Comparison of ENCODE assay signal across 1 cellular context in the genomic region with DNA sequence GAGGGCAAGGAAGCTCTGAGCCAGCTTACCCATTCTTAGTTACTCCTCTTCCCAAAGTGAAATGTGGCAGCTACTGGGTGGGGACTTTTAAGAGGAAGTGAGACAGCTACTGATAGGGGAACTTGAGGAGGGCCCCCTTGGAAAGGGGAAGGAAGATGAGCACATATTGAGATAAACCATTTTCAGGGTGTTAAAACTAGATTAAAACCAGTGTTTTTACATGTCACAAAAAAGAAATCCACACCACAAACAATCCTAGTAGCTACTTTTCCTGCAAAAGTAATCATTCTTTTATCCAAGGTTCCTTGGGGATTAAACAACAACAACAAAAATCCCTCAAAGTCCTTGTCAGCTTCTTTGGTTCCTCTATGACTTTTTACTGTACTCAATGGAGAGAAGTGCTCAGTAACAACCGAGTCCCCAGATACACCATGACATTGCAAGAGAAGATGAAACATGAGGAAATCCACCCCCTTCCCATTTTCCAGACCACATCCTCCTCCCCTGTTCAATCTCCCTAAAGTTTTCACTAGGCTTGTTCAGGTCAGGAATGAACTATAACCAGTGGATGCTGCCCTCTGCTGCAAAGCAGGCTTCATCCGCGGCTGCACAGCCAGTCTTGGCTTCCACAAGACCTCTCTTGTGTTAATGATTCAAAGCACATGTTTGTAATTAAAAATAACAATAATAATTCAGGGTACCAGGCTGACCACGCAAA.
TF ChIP-seq lines count a peak whose summit lies in the region.

No MANE protein-coding gene starts in this region.

TF ChIP-seq in H1, 55 proteins besides CTCF, POLR2A, EP300 and RAD21 (continued from another document):
- TF ChIP-seq RBBP5 (IDR thresholded peaks at IDR 0.05; ENCODE audit: borderline replicate concordance, low read depth, low read length) = no peak
